1 cellular context compared by ENCODE assay signal in genomic region chr12:132710422-132711168, GRCh38.
A peak's percentile ranks its signal among the peaks of the same experiment; 100 is the strongest.
TF ChIP-seq lines count a peak whose summit lies in the region.

Gene PGAM5 (plus strand): TSS chr12:132710842. CDS start chr12:132710877, 35 bp downstream.

TF ChIP-seq in HepG2, 621 proteins besides CTCF, POLR2A, EP300 and RAD21 (continued from another document and continues in another):
- TF ChIP-seq ZNF317 (CRISPR knock-in tag; IDR thresholded peaks at IDR 0.05) (no peak), KDM5B (CRISPR knock-in tag; IDR thresholded peaks at IDR 0.05; ENCODE audit: borderline replicate concordance) (peak; percentile 73; the same call in 1 of the 2 replicates), ZNF674 (CRISPR knock-in tag; IDR thresholded peaks at IDR 0.05; ENCODE audit: low read depth) (0 out of 2 replicates have a peak, but pooled peaks have one; percentile 47), ETV6 (CRISPR knock-in tag; conservative IDR thresholded peaks at IDR 0.05) (no peak), ZNF12 (CRISPR knock-in tag; IDR thresholded peaks at IDR 0.05) (no peak), ZFY (CRISPR knock-in tag; IDR thresholded peaks at IDR 0.05) (peak; percentile 59; the same call in 1 of the 2 replicates), PAX8 (CRISPR knock-in tag; IDR thresholded peaks at IDR 0.05; ENCODE audit: borderline replicate concordance) (no peak), SKI (IDR thresholded peaks at IDR 0.05; ENCODE audit: partially characterized antibody) (peak; percentile 43), CREM (IDR thresholded peaks at IDR 0.05) (no peak), CREM (CRISPR knock-in tag; IDR thresholded peaks at IDR 0.05) (no peak), GABPA (IDR thresholded peaks at IDR 0.05; ENCODE audit: low read depth, low read length) (peak; percentile 99), GABPA (CRISPR knock-in tag; IDR thresholded peaks at IDR 0.05; ENCODE audit: low read depth) (peak; percentile 82), NONO (IDR thresholded peaks at IDR 0.05) (no peak), NONO (CRISPR knock-in tag; conservative IDR thresholded peaks at IDR 0.05) (peak; percentile 79), ZNF510 (CRISPR knock-in tag; IDR thresholded peaks at IDR 0.05; ENCODE audit: low read depth) (no peak), TOE1 (CRISPR knock-in tag; IDR thresholded peaks at IDR 0.05) (no peak), PRMT3 (CRISPR knock-in tag; IDR thresholded peaks at IDR 0.05; ENCODE audit: borderline replicate concordance, low read depth) (no peak), GABPB1 (CRISPR knock-in tag; IDR thresholded peaks at IDR 0.05) (peak; percentile 94), ZNF33B (CRISPR knock-in tag; IDR thresholded peaks at IDR 0.05) (no peak; the same call in 1 of the 2 replicates), PHF8 (CRISPR knock-in tag; IDR thresholded peaks at IDR 0.05) (peak; percentile 70), PHB2 (IDR thresholded peaks at IDR 0.05; ENCODE audit: partially characterized antibody) (no peak), ZNF616 (CRISPR knock-in tag; IDR thresholded peaks at IDR 0.05; ENCODE audit: low read depth) (no peak), ZFP36 (IDR thresholded peaks at IDR 0.05; ENCODE audit: borderline replicate concordance, low read depth, low read length, partially characterized antibody) (no peak), REST (IDR thresholded peaks at IDR 0.05; ENCODE audit: borderline replicate concordance in 1 of 2, low read depth in 1 of 2, low read length in 2 of 2) (no peak), ZNF770 (CRISPR knock-in tag; IDR thresholded peaks at IDR 0.05) (peak; percentile 55; the same call in 1 of the 2 replicates), ZNF501 (CRISPR knock-in tag; IDR thresholded peaks at IDR 0.05) (peak; percentile 79; the same call in 1 of the 2 replicates), ZNF556 (CRISPR knock-in tag; IDR thresholded peaks at IDR 0.05; ENCODE audit: borderline replicate concordance) (0 out of 2 replicates have a peak, but pooled peaks have one; percentile 36), KIAA2018 (CRISPR knock-in tag; IDR thresholded peaks at IDR 0.05; ENCODE audit: borderline replicate concordance) (no peak), ZFP41 (CRISPR knock-in tag; IDR thresholded peaks at IDR 0.05; ENCODE audit: borderline replicate concordance) (0 out of 2 replicates have a peak, but pooled peaks have one; percentile 52), ZBTB20 (CRISPR knock-in tag; IDR thresholded peaks at IDR 0.05; ENCODE audit: borderline replicate concordance, low read depth) (peak; percentile 59; the same call in 1 of the 2 replicates), ZC3H4 (CRISPR knock-in tag; IDR thresholded peaks at IDR 0.05; ENCODE audit: borderline replicate concordance) (no peak), MTA3 (CRISPR knock-in tag; IDR thresholded peaks at IDR 0.05) (no peak), BRD4 (CRISPR knock-in tag; IDR thresholded peaks at IDR 0.05) (peak; percentile 77), MED13 (CRISPR knock-in tag; IDR thresholded peaks at IDR 0.05) (no peak), ERF (CRISPR knock-in tag; IDR thresholded peaks at IDR 0.05) (peak; percentile 78; the same call in 1 of the 2 replicates), ZSCAN29 (CRISPR knock-in tag; conservative IDR thresholded peaks at IDR 0.05) (no peak; the same call in 1 of the 2 replicates), SALL1 (CRISPR knock-in tag; IDR thresholded peaks at IDR 0.05) (peak; percentile 85), PATZ1 (CRISPR knock-in tag; IDR thresholded peaks at IDR 0.05) (peak; percentile 60), ZNF569 (CRISPR knock-in tag; IDR thresholded peaks at IDR 0.05; ENCODE audit: borderline replicate concordance) (no peak), ZNF777 (CRISPR knock-in tag; IDR thresholded peaks at IDR 0.05) (peak; percentile 93), ZNF362 (CRISPR knock-in tag; IDR thresholded peaks at IDR 0.05; ENCODE audit: borderline replicate concordance) (no peak)
- TF ChIP-seq, protein P1, sequence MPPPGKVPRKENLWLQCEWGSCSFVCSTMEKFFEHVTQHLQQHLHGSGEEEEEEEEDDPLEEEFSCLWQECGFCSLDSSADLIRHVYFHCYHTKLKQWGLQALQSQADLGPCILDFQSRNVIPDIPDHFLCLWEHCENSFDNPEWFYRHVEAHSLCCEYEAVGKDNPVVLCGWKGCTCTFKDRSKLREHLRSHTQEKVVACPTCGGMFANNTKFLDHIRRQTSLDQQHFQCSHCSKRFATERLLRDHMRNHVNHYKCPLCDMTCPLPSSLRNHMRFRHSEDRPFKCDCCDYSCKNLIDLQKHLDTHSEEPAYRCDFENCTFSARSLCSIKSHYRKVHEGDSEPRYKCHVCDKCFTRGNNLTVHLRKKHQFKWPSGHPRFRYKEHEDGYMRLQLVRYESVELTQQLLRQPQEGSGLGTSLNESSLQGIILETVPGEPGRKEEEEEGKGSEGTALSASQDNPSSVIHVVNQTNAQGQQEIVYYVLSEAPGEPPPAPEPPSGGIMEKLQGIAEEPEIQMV (CRISPR knock-in tag; IDR thresholded peaks at IDR 0.05; ENCODE audit: low read depth): peak; percentile 82
- TF ChIP-seq, protein P2, sequence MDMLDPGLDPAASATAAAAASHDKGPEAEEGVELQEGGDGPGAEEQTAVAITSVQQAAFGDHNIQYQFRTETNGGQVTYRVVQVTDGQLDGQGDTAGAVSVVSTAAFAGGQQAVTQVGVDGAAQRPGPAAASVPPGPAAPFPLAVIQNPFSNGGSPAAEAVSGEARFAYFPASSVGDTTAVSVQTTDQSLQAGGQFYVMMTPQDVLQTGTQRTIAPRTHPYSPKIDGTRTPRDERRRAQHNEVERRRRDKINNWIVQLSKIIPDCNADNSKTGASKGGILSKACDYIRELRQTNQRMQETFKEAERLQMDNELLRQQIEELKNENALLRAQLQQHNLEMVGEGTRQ (IDR thresholded peaks at IDR 0.05; ENCODE audit: low read depth, low read length): no peak
- TF ChIP-seq, protein P2 (CRISPR knock-in tag; IDR thresholded peaks at IDR 0.05; ENCODE audit: borderline replicate concordance): no peak
